In the genomic region with DNA sequence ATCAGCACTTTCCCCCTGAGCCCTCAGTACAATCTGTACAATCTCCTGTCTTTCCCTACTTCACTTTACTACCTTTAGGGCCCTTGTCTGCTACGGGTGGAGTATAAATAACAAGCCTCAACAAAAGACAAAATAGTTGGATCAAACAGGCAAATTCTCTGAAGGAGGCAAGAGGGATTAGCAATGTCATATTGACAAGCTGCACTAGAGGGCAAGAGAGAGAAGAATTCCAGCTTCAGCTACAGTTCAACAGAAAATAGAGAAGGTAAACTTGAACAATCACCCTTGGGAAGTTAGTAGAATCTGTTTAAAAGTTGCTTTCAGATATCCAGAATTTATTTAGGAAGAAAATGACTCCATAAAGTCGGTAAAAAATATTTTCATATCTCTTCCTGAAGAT, we compare ENCODE assay signal across 15 cellular contexts.
DNase-seq lines count a peak whose midpoint lies in the region; ATAC-seq, FAIRE-seq and TF ChIP-seq lines count a peak whose summit lies in the region.
"Had no signal": no experiment of that assay in that cellular context is flagged by ENCODE, and none has a peak within 500 bp of the region (broad histone marks: within the 10 kb centered on the region; RNA-seq: fewer than 3 reads in every experiment).

No MANE protein-coding gene starts in this region.

- H3K4me3 ChIP-seq in OCI-LY7 (ENCODE audit: low read depth, low read length, poor library complexity, severe bottlenecking) (no peak overlapping the region), fibroblast of pulmonary artery (replicated peaks; ENCODE audit: low read depth, low read length) (no peak overlapping the region), smooth muscle cell (no peak overlapping the region)

- no peaks in the 10 kb centered on the region for H3F3A ChIP-seq in smooth muscle cell (ENCODE audit: low read depth)

- POLR2A ChIA-PET in OCI-LY7 (lab: Charles Lee): no interaction called here

- intact Hi-C loops in OCI-LY7 (cut with micrococcal nuclease; ENCODE audit: unreplicated experiment): no loop called here

- H2AFZ ChIP-seq in OCI-LY7 (ENCODE audit: low read length) (no peak overlapping the region), smooth muscle cell (ENCODE audit: low read depth) (no peak overlapping the region)
- H2AFZ ChIP-seq: parathyroid adenoma had no signal

- H3K4me2 ChIP-seq in OCI-LY7 (ENCODE audit: low read length) (no peak overlapping the region), smooth muscle cell (no peak overlapping the region)

- H3K9me3 ChIP-seq in OCI-LY7 (ENCODE audit: low read length) (no peaks in the 10 kb centered on the region), smooth muscle cell (replicated peaks; ENCODE audit: low read depth) (no peaks in the 10 kb centered on the region)

- TF ChIP-seq CTCF in OCI-LY7 (conservative IDR thresholded peaks at IDR 0.05; ENCODE audit: low read length): 0 out of 2 replicates have a peak, but pooled peaks have one; percentile 16
- no peak for TF ChIP-seq CTCF in fibroblast of pulmonary artery (IDR thresholded peaks at IDR 0.05; ENCODE audit: low read length, missing control alignments)
- peak; percentile 19 for TF ChIP-seq CTCF in smooth muscle cell (IDR thresholded peaks at IDR 0.05; ENCODE audit: borderline replicate concordance, insufficient read depth, poor library complexity, severe bottlenecking)

- H3K79me2 ChIP-seq in OCI-LY7 (ENCODE audit: insufficient read depth, low read depth, low read length): no peaks in the 10 kb centered on the region
- no peaks in the 10 kb centered on the region for H3K79me2 ChIP-seq in smooth muscle cell (ENCODE audit: low read depth)
- H3K79me2 ChIP-seq: parathyroid adenoma had no signal

- ATAC-seq in GM21526 (IDR thresholded peaks at IDR 0.05; ENCODE audit: low FRiP score, unreplicated experiment): no peak
- ATAC-seq: activated CD8-positive, alpha-beta T cell treated with anti-CD3 and anti-CD28 coated beads, Interleukin-2, amount 10 ng/mL, durations not matched to agents 7 days and 5 days had no signal

- H3K36me3 ChIP-seq in OCI-LY7 (ENCODE audit: insufficient read depth, low read length) (no peaks in the 10 kb centered on the region), smooth muscle cell (ENCODE audit: low read depth) (no peaks in the 10 kb centered on the region)

- CTCF ChIA-PET in OCI-LY7 (lab: Charles Lee; ENCODE audit: unreplicated experiment): no interaction called here

- DNase-seq in NCI-H526 (lab: John Stamatoyannopoulos, UW) (peak; percentile 7 to 41), NCI-H526 treated with DMSO at 0.1 percent for 48 hours (lab: John Stamatoyannopoulos, UW) (no peak), OCI-LY7 (ENCODE audit: low spot score) (no peak), fibroblast of pulmonary artery (ENCODE audit: low read depth) (peak; percentile 3), smooth muscle cell (lab: John Stamatoyannopoulos, UW; ENCODE audit: unreplicated experiment) (no peak), RCC 7860 (ENCODE audit: low spot score) (no peak)
- no peak for DNase-seq in activated CD4-positive, alpha-beta T cell treated with anti-CD3 and anti-CD28 coated beads for 1 hour
- DNase-seq: activated CD8-positive, alpha-beta T cell treated with anti-CD3 and anti-CD28 coated beads, Interleukin-2, amount 10 ng/mL, durations not matched to agents 7 days and 5 days; activated effector memory CD4-positive, alpha-beta T cell treated with anti-CD3 and anti-CD28 coated beads, Interleukin-2, amount 50 U/mL, for 16 hours; foreskin fibroblast; SHP77; substantia nigra; T1000 had no signal

- 34% methylated on average over 2 of the region's 2 CpGs for WGBS in smooth muscle cell (ENCODE audit: low lambda C conversion rate)

- H3K9ac ChIP-seq in smooth muscle cell (ENCODE audit: low read depth): no peak overlapping the region
- H3K9ac ChIP-seq: parathyroid adenoma had no signal

- H3K27me3 ChIP-seq in smooth muscle cell (ENCODE audit: low read depth): no peaks in the 10 kb centered on the region

- H4K20me1 ChIP-seq in OCI-LY7 (ENCODE audit: insufficient read depth, low read length): no peaks in the 10 kb centered on the region
- no peaks in the 10 kb centered on the region for H4K20me1 ChIP-seq in smooth muscle cell (ENCODE audit: low read depth)

- H3K4me1 ChIP-seq in OCI-LY7 (ENCODE audit: insufficient read depth, low read length, poor library complexity, severe bottlenecking) (no peaks in the 10 kb centered on the region), smooth muscle cell (ENCODE audit: low read depth) (no peaks in the 10 kb centered on the region)
- H3K4me1 ChIP-seq: parathyroid adenoma had no signal

- no peaks in the 10 kb centered on the region; the same call in 1 of the 2 replicates for H3K9me2 ChIP-seq in OCI-LY7 (ENCODE audit: insufficient read depth, low read length)

- H3K27ac ChIP-seq in OCI-LY7 (ENCODE audit: low read depth, low read length, poor library complexity, severe bottlenecking) (no peak overlapping the region), smooth muscle cell (ENCODE audit: low read depth) (no peak overlapping the region)
- H3K27ac ChIP-seq: parathyroid adenoma had no signal

- no peak for FAIRE-seq in RCC 7860 (lab: Jason Lieb, UNC)

- no TSS peak for BruUV-seq in OCI-LY7 (replicated peaks; lab: Mats Ljungman, UMichigan)

Comparison
In these comparisons a context has a peak if more than half of its experiments do, and no peak if none do; other contexts are left out.
1. DNase-seq: peak in NCI-H526 (2 of 2) and fibroblast of pulmonary artery (single experiment); none in NCI-H526 treated with DMSO at 0.1 percent for 48 hours (single experiment), OCI-LY7 (single experiment), smooth muscle cell (single experiment), RCC 7860 (single experiment) and activated CD4-positive, alpha-beta T cell treated with anti-CD3 and anti-CD28 coated beads for 1 hour (single experiment).